In genomic region chr3:72848703-72849081, GRCh38 we compare ENCODE assay signal across 1 cellular context.
TF ChIP-seq lines count a peak whose summit lies in the region.

No MANE protein-coding gene starts in this region.

TF ChIP-seq in A549, 52 proteins besides CTCF, POLR2A, EP300 and RAD21 (continued from another document):
- TF ChIP-seq ZNF302 (CRISPR knock-in tag; IDR thresholded peaks at IDR 0.05) = no peak
